9 cellular contexts compared by ENCODE assay signal in the genomic region with DNA sequence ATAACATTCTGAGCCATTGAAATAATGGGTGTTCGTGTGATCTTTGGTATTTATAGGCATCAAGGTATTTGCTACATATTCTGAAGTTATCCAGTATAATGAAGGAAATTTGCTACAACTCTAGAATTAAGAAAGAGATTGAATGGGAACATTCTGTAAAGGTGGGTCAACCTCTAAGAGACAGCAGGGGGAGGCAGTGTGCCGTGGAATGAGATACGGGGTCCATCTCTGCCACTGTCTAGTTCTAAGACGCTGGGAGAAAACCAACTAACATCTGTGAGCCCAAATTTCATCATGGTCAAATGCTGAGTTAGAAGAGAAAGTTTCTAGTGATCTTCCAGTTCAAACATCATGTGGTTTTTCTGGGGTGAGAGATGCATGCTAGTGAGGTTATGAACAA.
DNase-seq lines count a peak whose midpoint lies in the region; ATAC-seq and TF ChIP-seq lines count a peak whose summit lies in the region.
"Had no signal": no experiment of that assay in that cellular context is flagged by ENCODE, and none has a peak within 500 bp of the region (broad histone marks: within the 10 kb centered on the region; RNA-seq: fewer than 3 reads in every experiment).

No MANE protein-coding gene starts in this region.

- H3K4me3 ChIP-seq in HL-60 (replicated peaks; ENCODE audit: insufficient read depth, low read length) (no peak overlapping the region), adrenal gland (no peak overlapping the region)
- H3K4me3 ChIP-seq: skin epidermis had no signal

- H3K36me3 Mint-ChIP-seq in natural killer cell treated with Interleukin-12 subunit alpha and Interleukin-12 subunit beta and Interleukin-15 and Interleukin-18, amount 100 ng/mL, for 72 hours: no peaks in the 10 kb centered on the region
- H3K36me3 Mint-ChIP-seq in activated naive CD4-positive, alpha-beta T cell treated with anti-CD3 and anti-CD28 coated beads for 36 hours (ENCODE audit: low read depth): no peaks in the 10 kb centered on the region

- H3K27ac ChIP-seq in HL-60 (replicated peaks): no peak overlapping the region
- H3K27ac ChIP-seq in adrenal gland: no peak overlapping the region
- H3K27ac ChIP-seq: skin epidermis had no signal

- TF ChIP-seq POLR2A in adrenal gland (IDR thresholded peaks at IDR 0.05): no peak

- DNase-seq in HL-60 (ENCODE audit: low read depth in 1 of 2, low spot score in 1 of 2) (no peak), adrenal gland (peak in 4 of 7 donors; percentile 15 to 60 (median 26)), NCI-H446 (lab: John Stamatoyannopoulos, UW) (no peak), HPDE6-E6E7 (ENCODE audit: extremely low spot score) (no peak)
- DNase-seq in natural killer cell treated with Interleukin-12 subunit alpha and Interleukin-12 subunit beta and Interleukin-15 and Interleukin-18, amount 100 ng/mL, for 72 hours (ENCODE audit: low spot score): peak; percentile 64
- DNase-seq in activated naive CD4-positive, alpha-beta T cell treated with anti-CD3 and anti-CD28 coated beads for 36 hours: no peak

- intact Hi-C loops in adrenal gland (cut with DNase I): no loop called here
- intact Hi-C loops in activated naive CD4-positive, alpha-beta T cell treated with anti-CD3 and anti-CD28 coated beads for 36 hours (cut with micrococcal nuclease): no loop called here

- H3K4me1 ChIP-seq in adrenal gland (replicated peaks in 1 of 2): no peaks in the 10 kb centered on the region

- H3K9me3 ChIP-seq in adrenal gland (replicated peaks in 1 of 3): no peaks in the 10 kb centered on the region

- no peaks in the 10 kb centered on the region for H3K9me3 Mint-ChIP-seq in natural killer cell treated with Interleukin-12 subunit alpha and Interleukin-12 subunit beta and Interleukin-15 and Interleukin-18, amount 100 ng/mL, for 72 hours
- peaks cover 4% of the 10 kb centered on the region for H3K9me3 Mint-ChIP-seq in activated naive CD4-positive, alpha-beta T cell treated with anti-CD3 and anti-CD28 coated beads for 36 hours

- CTCF ChIA-PET in activated naive CD4-positive, alpha-beta T cell treated with anti-CD3 and anti-CD28 coated beads for 36 hours (lab: Charles Lee): no interaction called here

- no peaks in the 10 kb centered on the region for H3K36me3 ChIP-seq in adrenal gland (replicated peaks in 1 of 2)

- no peaks in the 10 kb centered on the region for H3K27me3 Mint-ChIP-seq in natural killer cell treated with Interleukin-12 subunit alpha and Interleukin-12 subunit beta and Interleukin-15 and Interleukin-18, amount 100 ng/mL, for 72 hours
- no peaks in the 10 kb centered on the region for H3K27me3 Mint-ChIP-seq in activated naive CD4-positive, alpha-beta T cell treated with anti-CD3 and anti-CD28 coated beads for 36 hours (ENCODE audit: low read depth)

- no peak overlapping the region for H3K27ac Mint-ChIP-seq in natural killer cell treated with Interleukin-12 subunit alpha and Interleukin-12 subunit beta and Interleukin-15 and Interleukin-18, amount 100 ng/mL, for 72 hours
- no peak overlapping the region for H3K27ac Mint-ChIP-seq in activated naive CD4-positive, alpha-beta T cell treated with anti-CD3 and anti-CD28 coated beads for 36 hours

- H3K27me3 ChIP-seq in HL-60 (ENCODE audit: insufficient read depth, poor library complexity, severe bottlenecking) (no peaks in the 10 kb centered on the region), adrenal gland (no peaks in the 10 kb centered on the region)

- peak; percentile 54 for TF ChIP-seq CTCF in GM12874 (IDR thresholded peaks at IDR 0.05; ENCODE audit: insufficient read depth, low read depth, low read length)
- peak; percentile 12 for TF ChIP-seq CTCF in HL-60 (IDR thresholded peaks at IDR 0.05; ENCODE audit: insufficient read depth, low read length)
- TF ChIP-seq CTCF in adrenal gland (IDR thresholded peaks at IDR 0.05): peak; percentile 12 to 44 (median 36)

- WGBS in adrenal gland, 4 donors: 8 to 21% (median 15%) methylated on average over 4 of the region's 4 CpGs

- no peak overlapping the region for H3K4me3 Mint-ChIP-seq in natural killer cell treated with Interleukin-12 subunit alpha and Interleukin-12 subunit beta and Interleukin-15 and Interleukin-18, amount 100 ng/mL, for 72 hours
- H3K4me3 Mint-ChIP-seq in activated naive CD4-positive, alpha-beta T cell treated with anti-CD3 and anti-CD28 coated beads for 36 hours: no peak overlapping the region

- peaks cover 9 to 23% of the 10 kb centered on the region in 2 donors for H3K4me1 Mint-ChIP-seq in natural killer cell treated with Interleukin-12 subunit alpha and Interleukin-12 subunit beta and Interleukin-15 and Interleukin-18, amount 100 ng/mL, for 72 hours (ENCODE audit: low read depth in 2 of 2)
- H3K4me1 Mint-ChIP-seq in activated naive CD4-positive, alpha-beta T cell treated with anti-CD3 and anti-CD28 coated beads for 36 hours (ENCODE audit: low read depth): no peaks in the 10 kb centered on the region

- peak; percentile 98 for ATAC-seq in GM21528 (IDR thresholded peaks at IDR 0.05; ENCODE audit: low FRiP score, unreplicated experiment)
- ATAC-seq in natural killer cell treated with Interleukin-12 subunit alpha and Interleukin-12 subunit beta and Interleukin-15 and Interleukin-18, amount 100 ng/mL, for 72 hours: peak; percentile 74 to 79

Comparison
In these comparisons a context has a peak if more than half of its experiments do, and no peak if none do; other contexts are left out.
1. DNase-seq: peak in adrenal gland (4 of 7) and natural killer cell treated with Interleukin-12 subunit alpha and Interleukin-12 subunit beta and Interleukin-15 and Interleukin-18, amount 100 ng/mL, for 72 hours (single experiment); none in HL-60 (0 of 2), NCI-H446 (0 of 2), HPDE6-E6E7 (single experiment) and activated naive CD4-positive, alpha-beta T cell treated with anti-CD3 and anti-CD28 coated beads for 36 hours (single experiment).
2. Peak in every context shown above with its lines, with median percentiles within 50 percentile points of each other: CTCF ChIP-seq.